In the genomic region with DNA sequence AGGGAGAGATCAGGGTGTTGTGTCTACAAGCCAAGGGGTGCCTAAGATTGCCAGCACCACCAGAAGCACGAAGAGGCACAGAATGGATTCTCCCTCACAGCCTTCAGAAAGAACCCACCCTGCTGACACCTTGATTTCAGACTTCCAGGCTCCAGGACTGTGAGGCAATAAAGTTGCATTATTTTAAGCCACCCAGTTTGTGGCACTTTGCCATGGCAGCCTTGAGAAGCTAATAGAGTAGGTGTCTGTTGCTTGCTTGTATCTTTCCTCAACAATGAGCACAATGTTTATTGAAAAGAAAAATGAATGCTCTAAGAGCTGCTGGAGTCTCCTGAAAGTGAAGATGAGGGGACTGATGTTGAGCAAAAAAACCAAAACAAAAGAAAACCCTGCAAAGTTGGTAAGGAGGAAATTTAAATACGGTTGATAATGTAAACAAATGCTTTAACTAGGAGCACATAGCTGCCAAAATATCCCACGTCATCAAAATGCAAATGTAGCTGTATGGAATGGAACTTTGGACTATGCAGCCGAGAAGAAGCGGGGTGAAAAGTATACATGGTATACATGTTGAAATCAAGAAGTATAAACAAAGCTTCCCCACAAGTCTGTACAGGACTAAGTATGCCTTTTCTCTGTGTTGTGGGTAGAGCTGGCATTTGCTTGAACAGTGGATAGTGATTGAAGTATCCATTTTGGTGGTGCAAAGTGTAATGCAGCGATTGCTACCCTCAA, we compare ENCODE assay signal across 18 cellular contexts. TPM values are rescaled to one million over a fixed set of nuclear protein-coding genes. Genes with fewer than 3 reads are reported as not detected.
DNase-seq lines count a peak whose midpoint lies in the region; ATAC-seq, FAIRE-seq and TF ChIP-seq lines count a peak whose summit lies in the region.
"Had no signal": no experiment of that assay in that cellular context is flagged by ENCODE, and none has a peak within 500 bp of the region (broad histone marks: within the 10 kb centered on the region; RNA-seq: fewer than 3 reads in every experiment).

No MANE protein-coding gene starts in this region.

- H3K9me3 ChIP-seq in adrenal gland (replicated peaks in 1 of 3) (no peaks in the 10 kb centered on the region), small intestine (ENCODE audit: control insufficient read depth, low read depth) (no peaks in the 10 kb centered on the region)

- H3K4me1 ChIP-seq in adrenal gland (replicated peaks in 1 of 2): no peaks in the 10 kb centered on the region
- H3K4me1 ChIP-seq in small intestine (ENCODE audit: control insufficient read depth in 2 of 2, insufficient read depth in 1 of 2, low read depth in 1 of 2, low read length in 1 of 2): peaks cover 1 to 4% of the 10 kb centered on the region in 2 donors

- peak; percentile 62 for DNase-seq in HT-29 (ENCODE audit: low spot score)
- peak in 4 of 7 donors; percentile 46 to 67 (median 55) for DNase-seq in adrenal gland
- peak; percentile 75 for DNase-seq in small intestine
- no peak for DNase-seq in cerebellar nuclear complex (lab: John Stamatoyannopoulos, UW)
- DNase-seq in stimulated activated naive CD4-positive, alpha-beta T cell (lab: John Stamatoyannopoulos, UW): no peak
- DNase-seq: ACHN; Calu3; CD4-positive, alpha-beta T cell; DMS79 treated with DMSO at 0.1 percent for 48 hours; GF-D8; GOT3; NCI-H1436 treated with DMSO at 0.1 percent for 48 hours; NCI-H2081; NCI-H524 treated with DMSO at 0.1 percent for 48 hours had no signal

- H3K4me3 ChIP-seq in adrenal gland: no peak overlapping the region
- H3K4me3 ChIP-seq in small intestine (ENCODE audit: low read depth in 1 of 2, low read length in 2 of 2): no peak overlapping the region

- FAIRE-seq in small intestine (lab: Jason Lieb, UNC): no peak

- intact Hi-C loops in adrenal gland (cut with DNase I): no loop called here

- no peaks in the 10 kb centered on the region for H3K27me3 ChIP-seq in adrenal gland
- H3K27me3 ChIP-seq in small intestine (ENCODE audit: control insufficient read depth in 2 of 2, insufficient read depth in 2 of 2, low read length in 2 of 2): peaks cover 0 to 3% of the 10 kb centered on the region in 2 donors

- no peak for TF ChIP-seq POLR2A in adrenal gland (IDR thresholded peaks at IDR 0.05)

- TF ChIP-seq CTCF in adrenal gland (IDR thresholded peaks at IDR 0.05): no peak

- WGBS in adrenal gland, 4 donors: 84 to 92% (median 89%) methylated on average over 6 of the region's 6 CpGs
- 34 to 49% (median 43%) methylated on average over 6 of the region's 6 CpGs for WGBS in small intestine, 3 donors

- ATAC-seq in esophagus mucosa (peak; percentile 90), GM18867 (IDR thresholded peaks at IDR 0.05; ENCODE audit: unreplicated experiment) (no peak), HG02610 (IDR thresholded peaks at IDR 0.05; ENCODE audit: unreplicated experiment) (no peak)
- ATAC-seq: SK-N-SH treated with all-trans-retinoic acid at 6 μM for 48 hours had no signal

- H3K27ac ChIP-seq in adrenal gland (no peak overlapping the region), small intestine (ENCODE audit: low read depth in 1 of 2, low read length in 1 of 2) (no peak overlapping the region)

- H3K36me3 ChIP-seq in adrenal gland (replicated peaks in 1 of 2): no peaks in the 10 kb centered on the region
- H3K36me3 ChIP-seq in small intestine (ENCODE audit: control insufficient read depth in 2 of 2, insufficient read depth in 2 of 2, low read length in 2 of 2): no peaks in the 10 kb centered on the region

RNA-seq across cellular contexts. Expression of gene IL20RA, which starts 8.0 kb away (rescaled TPM):
- total RNA-seq in HT-29 (2014; rRNA removed; shearing (Covaris generic)): 7.9 and 16.7 TPM in 2 replicates
- total RNA-seq in adrenal gland (10 to 100 TPM in 7 of 8 donors, 1 to 10 TPM in 1; 8.8 to 23.5 (median 17.9) TPM), esophagus mucosa (13.3 TPM)
- polyA plus RNA-seq in adrenal gland (1 to 10 TPM; 6.6 to 8.2 (median 8.1) TPM), small intestine (1 to 10 TPM in 2 of 3 donors, under 1 TPM in 1; 0.81 to 3.0 (median 1.8) TPM)
- total RNA-seq: CD4-positive, alpha-beta T cell had no signal

Comparison
In these comparisons a context has a peak if more than half of its experiments do, and no peak if none do; other contexts are left out.
1. DNase-seq: peak in HT-29 (single experiment), adrenal gland (4 of 7) and small intestine (single experiment); none in cerebellar nuclear complex (0 of 2) and stimulated activated naive CD4-positive, alpha-beta T cell (0 of 6).